In genomic region chr1:87812881-87813577, GRCh38 we compare ENCODE assay signal across 15 cellular contexts.
DNase-seq lines count a peak whose midpoint lies in the region; ATAC-seq and TF ChIP-seq lines count a peak whose summit lies in the region.
"Had no signal": no experiment of that assay in that cellular context is flagged by ENCODE, and none has a peak within 500 bp of the region (broad histone marks: within the 10 kb centered on the region; RNA-seq: fewer than 3 reads in every experiment).

No MANE protein-coding gene starts in this region.

- DNase-seq in GM20000 (ENCODE audit: low spot score) (peak; percentile 39), chondrocyte (ENCODE audit: low spot score) (no peak), activated gamma-delta T cell (lab: John Stamatoyannopoulos, UW) (no peak), NCI-H748 treated with DMSO at 0.1 percent for 48 hours (lab: John Stamatoyannopoulos, UW) (no peak)
- no peak for DNase-seq in stimulated activated CD4-positive, alpha-beta T cell treated with anti-CD3 and anti-CD28 coated beads, Interleukin-4, amount 100 ng/mL, for 1 hour
- DNase-seq: activated CD4-positive, alpha-beta T cell treated with anti-CD3 and anti-CD28 coated beads, Interleukin-2, amount 50 U/mL, for 4 hours; adrenal gland; effector CD8-positive, alpha-beta T cell; midbrain; NCI-H187; right lobe of liver had no signal

- no peak overlapping the region for H3K27ac Mint-ChIP-seq in chondrocyte (ENCODE audit: unreplicated experiment)

- no peak overlapping the region for H2AFZ ChIP-seq in OCI-LY3 (ENCODE audit: low read depth, low read length)

- ATAC-seq in GM18502 (IDR thresholded peaks at IDR 0.05; ENCODE audit: poor library complexity, unreplicated experiment) = peak; percentile 83
- ATAC-seq in HG03039 (IDR thresholded peaks at IDR 0.05; ENCODE audit: unreplicated experiment) = peak; percentile 79

- H3K27ac ChIP-seq in OCI-LY3 (ENCODE audit: low read length) = no peak overlapping the region
- H3K27ac ChIP-seq: adrenal gland, BLaER1, right lobe of liver had no signal

- H3K4me3 Mint-ChIP-seq in chondrocyte (ENCODE audit: unreplicated experiment) = no peak overlapping the region

- H3K4me3 ChIP-seq in OCI-LY3 (ENCODE audit: low read length) = no peak overlapping the region
- H3K4me3 ChIP-seq: adrenal gland, BLaER1, right lobe of liver had no signal

- H3K9me3 ChIP-seq in OCI-LY3 (ENCODE audit: insufficient read depth, low read length) = no peaks in the 10 kb centered on the region
- H3K9me3 ChIP-seq: adrenal gland, BLaER1, right lobe of liver had no signal

- no peaks in the 10 kb centered on the region for H3K79me2 ChIP-seq in OCI-LY3 (ENCODE audit: low read length)

- TF ChIP-seq CTCF in GM20000 (IDR thresholded peaks at IDR 0.05; ENCODE audit: extremely low read depth, missing control alignments) (no peak), OCI-LY3 (IDR thresholded peaks at IDR 0.05; ENCODE audit: low read depth, low read length) (no peak), chondrocyte (IDR thresholded peaks at IDR 0.05) (no peak)

- H3K4me2 ChIP-seq in OCI-LY3 (ENCODE audit: low read length) = peak overlapping the region; percentile 40
- H3K4me2 ChIP-seq: BLaER1 had no signal

- H3K27me3 ChIP-seq in OCI-LY3 (ENCODE audit: low read depth, low read length) = no peaks in the 10 kb centered on the region
- H3K27me3 ChIP-seq: adrenal gland, BLaER1, right lobe of liver had no signal

- no peaks in the 10 kb centered on the region for H3K36me3 Mint-ChIP-seq in chondrocyte (ENCODE audit: low read depth)

- H3K4me1 ChIP-seq in OCI-LY3 (ENCODE audit: low read length) = peaks cover 16% of the 10 kb centered on the region
- H3K4me1 ChIP-seq: adrenal gland, BLaER1, right lobe of liver had no signal

- H3K27me3 Mint-ChIP-seq in chondrocyte (ENCODE audit: low read depth) = no peaks in the 10 kb centered on the region

- no peaks in the 10 kb centered on the region for H3K36me3 ChIP-seq in OCI-LY3 (replicated peaks; ENCODE audit: low read depth, low read length)
- H3K36me3 ChIP-seq: adrenal gland, BLaER1, right lobe of liver had no signal

- peaks cover 4% of the 10 kb centered on the region for H3K9me3 Mint-ChIP-seq in chondrocyte (ENCODE audit: low read depth)

- no peaks in the 10 kb centered on the region for H4K20me1 ChIP-seq in OCI-LY3 (ENCODE audit: insufficient read depth, low read length)
- H4K20me1 ChIP-seq: BLaER1 had no signal

- no peak overlapping the region for H3K9ac ChIP-seq in OCI-LY3 (ENCODE audit: low read length)
- H3K9ac ChIP-seq: BLaER1 had no signal

- H3K4me1 Mint-ChIP-seq in chondrocyte (ENCODE audit: low read depth) = no peaks in the 10 kb centered on the region
